ENCODE assay signal across 10 cellular contexts in the genomic region with DNA sequence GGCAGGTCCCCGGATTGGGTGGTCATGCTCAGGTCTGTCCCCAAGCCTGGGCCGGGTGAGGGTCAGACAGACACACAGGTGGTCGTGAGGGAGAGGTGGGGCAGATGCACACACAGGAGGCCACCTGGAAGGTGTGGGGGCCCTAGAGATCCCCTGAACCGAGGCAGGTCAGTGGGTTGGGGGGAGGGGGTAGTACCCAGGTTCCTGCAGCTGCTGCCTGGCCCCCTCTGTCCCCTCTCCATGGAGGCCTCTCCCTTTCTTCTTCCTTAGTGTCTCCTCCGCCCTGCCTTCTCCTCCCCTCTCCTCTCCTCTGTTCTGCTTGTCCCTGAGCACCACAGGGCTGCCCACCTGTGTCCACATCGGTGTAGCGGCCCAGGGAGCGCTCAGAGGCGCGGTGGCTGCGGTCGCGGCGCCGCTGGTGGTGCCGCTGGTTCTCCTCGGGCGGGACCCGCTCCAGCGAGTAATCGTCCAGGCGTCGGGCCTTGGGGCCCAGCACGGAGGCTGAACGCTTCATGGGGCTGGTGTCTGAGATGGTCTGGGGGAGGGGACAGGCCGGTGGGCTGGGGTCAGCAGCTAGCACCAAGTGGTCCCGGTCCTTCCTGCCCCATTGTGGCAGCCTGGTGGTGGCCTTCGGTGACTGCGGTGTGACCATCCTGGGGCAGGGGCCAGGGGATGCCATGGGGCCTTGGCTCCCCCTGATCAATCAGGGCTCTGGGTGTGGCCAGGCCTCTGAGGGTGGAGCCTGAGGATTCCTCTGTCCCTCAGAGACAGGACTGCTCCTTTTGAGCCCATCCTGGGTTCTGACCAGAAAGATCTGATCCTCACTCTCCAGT. TPM values are rescaled to one million over a fixed set of nuclear protein-coding genes. Genes with fewer than 3 reads are reported as not detected.
DNase-seq lines count a peak whose midpoint lies in the region; ATAC-seq, FAIRE-seq and TF ChIP-seq lines count a peak whose summit lies in the region.
"Had no signal": no experiment of that assay in that cellular context is flagged by ENCODE, and none has a peak within 500 bp of the region (broad histone marks: within the 10 kb centered on the region; RNA-seq: fewer than 3 reads in every experiment).

No MANE protein-coding gene starts in this region.

- peaks cover 2% of the 10 kb centered on the region for H3F3A ChIP-seq in neural progenitor cell (ENCODE audit: low read depth)

- no peaks in the 10 kb centered on the region for H3K27me3 Mint-ChIP-seq in activated naive CD8-positive, alpha-beta T cell treated with anti-CD3 and anti-CD28 coated beads for 36 hours
- H3K27me3 Mint-ChIP-seq in neural progenitor cell (ENCODE audit: insufficient read depth, low read depth): peaks cover 4% of the 10 kb centered on the region

- H3K4me1 ChIP-seq in neural progenitor cell (peaks cover 9% of the 10 kb centered on the region), testis (no peaks in the 10 kb centered on the region)

- H4K20me1 ChIP-seq in neural progenitor cell (ENCODE audit: low read depth): no peaks in the 10 kb centered on the region

- DNase-seq in ELF-1 (ENCODE audit: low read depth, low spot score): peak; percentile 28
- no peak for DNase-seq in GM19239 (ENCODE audit: insufficient read length, low spot score)
- no peak for DNase-seq in activated naive CD8-positive, alpha-beta T cell treated with anti-CD3 and anti-CD28 coated beads for 36 hours
- no peak for DNase-seq in neural progenitor cell (ENCODE audit: low spot score)
- no peak for DNase-seq in NCI-H2081 treated with DMSO at 0.1 percent for 48 hours (lab: John Stamatoyannopoulos, UW)
- DNase-seq in testis: no peak
- DNase-seq: caudate nucleus, EL had no signal

- H3K4me1 Mint-ChIP-seq in activated naive CD8-positive, alpha-beta T cell treated with anti-CD3 and anti-CD28 coated beads for 36 hours: peaks cover 17% of the 10 kb centered on the region
- peaks cover 21% of the 10 kb centered on the region for H3K4me1 Mint-ChIP-seq in neural progenitor cell

- TF ChIP-seq CTCF in neural progenitor cell (IDR thresholded peaks at IDR 0.05): no peak
- no peak for TF ChIP-seq CTCF in testis (IDR thresholded peaks at IDR 0.05)

- no peak overlapping the region for H2AFZ ChIP-seq in neural progenitor cell (replicated peaks)

- ATAC-seq in GM18517 (IDR thresholded peaks at IDR 0.05; ENCODE audit: unreplicated experiment): no peak

- H3K9me3 ChIP-seq in neural progenitor cell (ENCODE audit: low read depth) (no peaks in the 10 kb centered on the region), testis (no peaks in the 10 kb centered on the region)

- H3K4me2 ChIP-seq in neural progenitor cell: peak overlapping the region; percentile 27

- no peak overlapping the region for H3K4me3 ChIP-seq in neural progenitor cell
- H3K4me3 ChIP-seq in testis: no peak overlapping the region

- FAIRE-seq in GM19239 (lab: Jason Lieb, UNC): peak; percentile 80
- FAIRE-seq: frontal cortex had no signal

- peak overlapping the region; percentile 71 for H3K4me3 Mint-ChIP-seq in activated naive CD8-positive, alpha-beta T cell treated with anti-CD3 and anti-CD28 coated beads for 36 hours
- no peak overlapping the region for H3K4me3 Mint-ChIP-seq in neural progenitor cell

- no peaks in the 10 kb centered on the region for H3K9me3 Mint-ChIP-seq in activated naive CD8-positive, alpha-beta T cell treated with anti-CD3 and anti-CD28 coated beads for 36 hours
- H3K9me3 Mint-ChIP-seq in neural progenitor cell: no peaks in the 10 kb centered on the region

- H3K79me2 ChIP-seq in neural progenitor cell (ENCODE audit: low read depth): no peaks in the 10 kb centered on the region

- no peaks in the 10 kb centered on the region for H3K36me3 Mint-ChIP-seq in activated naive CD8-positive, alpha-beta T cell treated with anti-CD3 and anti-CD28 coated beads for 36 hours
- no peaks in the 10 kb centered on the region for H3K36me3 Mint-ChIP-seq in neural progenitor cell

- H3K36me3 ChIP-seq in neural progenitor cell (no peaks in the 10 kb centered on the region), testis (ENCODE audit: low read depth, missing control alignments) (no peaks in the 10 kb centered on the region)

- peak overlapping the region; percentile 86 for H3K27ac Mint-ChIP-seq in activated naive CD8-positive, alpha-beta T cell treated with anti-CD3 and anti-CD28 coated beads for 36 hours
- no peak overlapping the region for H3K27ac Mint-ChIP-seq in neural progenitor cell

- no peak for TF ChIP-seq POLR2A in testis (IDR thresholded peaks at IDR 0.05)

- no peak overlapping the region for H3K9ac ChIP-seq in neural progenitor cell

- intact Hi-C loops in testis (cut with DNase I; ENCODE audit: low total_unique reads): no loop called here

- H3K27me3 ChIP-seq in neural progenitor cell (no peaks in the 10 kb centered on the region), testis (no peaks in the 10 kb centered on the region)

- H3K27ac ChIP-seq in neural progenitor cell: no peak overlapping the region
- peak overlapping the region in 1 of 2 donors; percentile 66 for H3K27ac ChIP-seq in testis

- 81 to 86% methylated on average over 4 to 29 of the region's 29 CpGs for WGBS in testis, 2 donors

RNA-seq across cellular contexts. Expression of a gene that starts 59.0 kb away (rescaled TPM):
- 100 to 1,000 TPM; 128 to 132 TPM for total RNA-seq in activated naive CD8-positive, alpha-beta T cell treated with anti-CD3 and anti-CD28 coated beads for 36 hours
- total RNA-seq in neural progenitor cell (ENCODE audit: low replicate concordance): 13.7 and 55.4 TPM in 2 replicates
- total RNA-seq in testis: 10 to 100 TPM; 18.1 to 29.4 TPM
- polyA plus RNA-seq in testis (ENCODE audit: insufficient read depth, low read depth, low replicate concordance): 23.3 TPM

RNA-seq across cellular contexts. Expression of a gene that starts 59.0 kb away (rescaled TPM):
- 10 to 100 TPM; 53.3 to 55.0 TPM for total RNA-seq in activated naive CD8-positive, alpha-beta T cell treated with anti-CD3 and anti-CD28 coated beads for 36 hours
- total RNA-seq in neural progenitor cell (ENCODE audit: low replicate concordance): 36.5 and 51.2 TPM in 2 replicates
- 10 to 100 TPM; 27.2 to 37.6 TPM for total RNA-seq in testis
- polyA plus RNA-seq in testis (ENCODE audit: insufficient read depth, low read depth, low replicate concordance): 18.1 TPM
